8 cellular contexts compared by ENCODE assay signal in genomic region chr19:50724522-50725217, GRCh38.
A peak's percentile ranks its signal among the peaks of the same experiment; 100 is the strongest.
DNase-seq lines count a peak whose midpoint lies in the region; ATAC-seq lines count a peak whose summit lies in the region.

No MANE protein-coding gene starts in this region.

- H3K27me3 ChIP-seq in layer of hippocampus (ENCODE audit: control insufficient read depth, insufficient read depth, low read length) = no peaks in the 10 kb centered on the region

- peak overlapping the region; percentile 75 for H3K27ac ChIP-seq in cingulate gyrus (ENCODE audit: low read depth, low read length)
- peak overlapping the region; percentile 71 for H3K27ac ChIP-seq in layer of hippocampus (ENCODE audit: low read depth, low read length)

- peak; percentile 98 for DNase-seq in NCI-H2196 (lab: John Stamatoyannopoulos, UW; ENCODE audit: unreplicated experiment)
- DNase-seq in activated CD4-positive, alpha-beta T cell treated with anti-CD3 and anti-CD28 coated beads for 4 hours = peak; percentile 85 to 88
- peak; percentile 78 to 81 for DNase-seq in stimulated activated CD4-positive, alpha-beta T cell treated with anti-CD3 and anti-CD28 coated beads, Interleukin-1b, Interleukin-23, amount 100 ng/mL, for 1 hour (ENCODE audit: low read depth in 2 of 2)

- ATAC-seq in GM18499 (IDR thresholded peaks at IDR 0.05; ENCODE audit: insufficient read depth, unreplicated experiment) (peak; percentile 50), HG03066 (IDR thresholded peaks at IDR 0.05; ENCODE audit: low read depth, unreplicated experiment) (peak; percentile 79), HG03025 (IDR thresholded peaks at IDR 0.05; ENCODE audit: low FRiP score, unreplicated experiment) (no peak)
